25 cellular contexts compared by ENCODE assay signal in the genomic region with DNA sequence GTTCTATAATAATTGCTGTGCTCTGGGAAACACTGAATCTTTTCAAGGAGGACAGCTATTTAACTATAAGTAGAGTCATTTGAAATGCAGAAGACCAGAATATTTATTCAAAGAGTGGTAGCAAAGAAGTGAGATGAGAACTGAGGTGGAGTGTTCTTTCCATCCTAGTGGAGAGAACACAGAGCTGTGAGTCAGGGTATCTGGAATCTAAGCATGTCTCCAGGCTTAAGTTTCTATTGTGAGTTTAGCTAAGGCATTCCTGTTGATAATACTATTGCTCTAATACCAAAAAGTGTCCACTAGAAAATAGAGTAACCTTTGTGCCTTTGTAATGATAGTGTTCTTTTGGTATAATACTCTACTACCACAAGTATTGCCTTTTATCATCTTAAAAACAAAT. TPM values are rescaled to one million over a fixed set of nuclear protein-coding genes. Genes with fewer than 3 reads are reported as not detected.
A peak's percentile ranks its signal among the peaks of the same experiment; 100 is the strongest.
DNase-seq lines count a peak whose midpoint lies in the region; ATAC-seq and TF ChIP-seq lines count a peak whose summit lies in the region.
"Had no signal": no experiment of that assay in that cellular context is flagged by ENCODE, and none has a peak within 500 bp of the region (broad histone marks: within the 10 kb centered on the region; RNA-seq: fewer than 3 reads in every experiment).

No MANE protein-coding gene starts in this region.

- no peaks in the 10 kb centered on the region for H3K4me1 Mint-ChIP-seq in activated T-helper 17 cell treated with anti-CD3 and anti-CD28 coated beads, Interleukin-2, amount 50 U/mL, for 72 hours
- H3K4me1 Mint-ChIP-seq: natural killer cell had no signal

- H3K4me3 Mint-ChIP-seq in activated T-helper 17 cell treated with anti-CD3 and anti-CD28 coated beads, Interleukin-2, amount 50 U/mL, for 72 hours = no peak overlapping the region
- H3K4me3 Mint-ChIP-seq: activated CD8-positive, alpha-beta T cell treated with anti-CD3 and anti-CD28 coated beads, Interleukin-2, amount 10 ng/mL, durations not matched to agents 7 days and 5 days; activated naive CD8-positive, alpha-beta T cell treated with anti-CD3 and anti-CD28 coated beads, Interleukin-2, amount 10 ng/mL, durations not matched to agents 7 days and 5 days; natural killer cell had no signal

- no peaks in the 10 kb centered on the region for H3K27me3 Mint-ChIP-seq in activated T-helper 17 cell treated with anti-CD3 and anti-CD28 coated beads, Interleukin-2, amount 50 U/mL, for 72 hours

- H3K4me3 ChIP-seq in brain microvascular endothelial cell (ENCODE audit: low read depth, low read length) (no peak overlapping the region), fibroblast of the aortic adventitia (ENCODE audit: low read depth, low read length) (no peak overlapping the region)
- H3K4me3 ChIP-seq: BLaER1 treated with 17β-estradiol and CSF1 and Interleukin-3, amounts not matched to agents 10 nM and 100 nM; esophagus squamous epithelium; prostate gland; thyroid gland; uterus had no signal

- DNase-seq in GM03348 (ENCODE audit: low spot score) = peak; percentile 45
- peak; percentile 12 for DNase-seq in brain microvascular endothelial cell
- peak; percentile 59 for DNase-seq in fibroblast of the aortic adventitia (ENCODE audit: low read depth)
- DNase-seq in putamen (ENCODE audit: low spot score) = peak; percentile 42
- DNase-seq in inferior parietal cortex (ENCODE audit: extremely low spot score) = no peak
- DNase-seq: ACHN; activated CD4-positive, alpha-beta T cell treated with anti-CD3 and anti-CD28 coated beads for 4 hours; activated CD8-positive, alpha-beta T cell treated with anti-CD3 and anti-CD28 coated beads, Interleukin-2, amount 10 ng/mL, durations not matched to agents 7 days and 5 days; activated effector memory CD4-positive, alpha-beta T cell treated with anti-CD3 and anti-CD28 coated beads, Interleukin-2, amount 50 U/mL, for 16 hours; activated naive CD8-positive, alpha-beta T cell treated with anti-CD3 and anti-CD28 coated beads, Interleukin-2, amount 10 ng/mL, durations not matched to agents 7 days and 5 days; DMS153; esophagus squamous epithelium; midbrain; natural killer cell; NCI-H2107; nucleus accumbens; stimulated activated CD4-positive, alpha-beta T cell treated with anti-CD3 and anti-CD28 coated beads, Interleukin-4, amount 100 ng/mL, for 24 hours; thyroid gland; uterus; WERI-Rb-1 had no signal

- H3K27ac ChIP-seq in brain microvascular endothelial cell = no peak overlapping the region
- H3K27ac ChIP-seq: BLaER1 treated with 17β-estradiol and CSF1 and Interleukin-3, amounts not matched to agents 10 nM and 100 nM; esophagus squamous epithelium; prostate gland; thyroid gland; uterus; WERI-Rb-1 had no signal

- no peaks in the 10 kb centered on the region for H3K36me3 ChIP-seq in brain microvascular endothelial cell (replicated peaks)
- H3K36me3 ChIP-seq: esophagus squamous epithelium, prostate gland, thyroid gland, uterus, WERI-Rb-1 had no signal

- no peak overlapping the region for H3K27ac Mint-ChIP-seq in activated T-helper 17 cell treated with anti-CD3 and anti-CD28 coated beads, Interleukin-2, amount 50 U/mL, for 72 hours
- H3K27ac Mint-ChIP-seq: activated CD8-positive, alpha-beta T cell treated with anti-CD3 and anti-CD28 coated beads, Interleukin-2, amount 10 ng/mL, durations not matched to agents 7 days and 5 days; activated naive CD8-positive, alpha-beta T cell treated with anti-CD3 and anti-CD28 coated beads, Interleukin-2, amount 10 ng/mL, durations not matched to agents 7 days and 5 days; natural killer cell had no signal

- no peak for ATAC-seq in activated T-helper 17 cell treated with anti-CD3 and anti-CD28 coated beads, Interleukin-2, amount 50 U/mL, for 72 hours (replicated peaks)
- no peak for ATAC-seq in HG02973 (IDR thresholded peaks at IDR 0.05; ENCODE audit: unreplicated experiment)
- ATAC-seq: activated CD8-positive, alpha-beta T cell treated with anti-CD3 and anti-CD28 coated beads, Interleukin-2, amount 10 ng/mL, durations not matched to agents 7 days and 5 days; natural killer cell; sciatic nerve had no signal

- no peaks in the 10 kb centered on the region for H3K36me3 Mint-ChIP-seq in activated T-helper 17 cell treated with anti-CD3 and anti-CD28 coated beads, Interleukin-2, amount 50 U/mL, for 72 hours (ENCODE audit: low read depth)
- H3K36me3 Mint-ChIP-seq: natural killer cell had no signal

- H3K9me3 Mint-ChIP-seq in activated T-helper 17 cell treated with anti-CD3 and anti-CD28 coated beads, Interleukin-2, amount 50 U/mL, for 72 hours = peaks cover 7% of the 10 kb centered on the region

- H3K27me3 ChIP-seq in brain microvascular endothelial cell (replicated peaks) = no peaks in the 10 kb centered on the region
- H3K27me3 ChIP-seq: BLaER1 treated with 17β-estradiol and CSF1 and Interleukin-3, amounts not matched to agents 10 nM and 100 nM; esophagus squamous epithelium; thyroid gland; uterus had no signal

- TF ChIP-seq CTCF in brain microvascular endothelial cell (IDR thresholded peaks at IDR 0.05; ENCODE audit: low read depth, low read length, missing control alignments) (no peak), fibroblast of the aortic adventitia (IDR thresholded peaks at IDR 0.05; ENCODE audit: insufficient read depth, low read length) (no peak)

- in situ Hi-C loops in brain microvascular endothelial cell (cut with HindIII; ENCODE audit: low pct_ligation_motif_present, low sequenced_read_pairs) = no loop called here

RNA-seq across cellular contexts. Expression of a gene that starts 32.4 kb away (rescaled TPM):
- 61.6 and 63.0 TPM in 2 replicates for total RNA-seq in fibroblast of the aortic adventitia (ENCODE audit: low replicate concordance)
- total RNA-seq in activated T-helper 17 cell treated with anti-CD3 and anti-CD28 coated beads, Interleukin-2, amount 50 U/mL, for 72 hours = 10 to 100 TPM in 1 of 2 donors, 1 to 10 TPM in 1; 7.6 to 26.2 TPM
